In genomic region chr3:176431986-176432385, GRCh38 we compare ENCODE assay signal across 15 cellular contexts.
"Had no signal": no experiment of that assay in that cellular context is flagged by ENCODE, and none has a peak within 500 bp of the region (broad histone marks: within the 10 kb centered on the region; RNA-seq: fewer than 3 reads in every experiment).

No MANE protein-coding gene starts in this region.

- H3K4me3 ChIP-seq: colonic mucosa, heart right ventricle, tibial nerve had no signal

- H3K4me1 ChIP-seq: colonic mucosa, heart right ventricle had no signal

- H3K36me3 ChIP-seq: colonic mucosa, heart right ventricle, tibial nerve had no signal

- H3K9me3 ChIP-seq: colonic mucosa, heart right ventricle, tibial nerve had no signal

- H3K27me3 ChIP-seq: colonic mucosa, heart right ventricle, tibial nerve had no signal

- H3K27ac ChIP-seq: colonic mucosa, heart right ventricle, tibial nerve had no signal

- DNase-seq: activated CD4-positive, alpha-beta memory T cell treated with anti-CD3 and anti-CD28 coated beads for 36 hours; activated CD4-positive, alpha-beta T cell treated with anti-CD3 and anti-CD28 coated beads for 36 hours; activated naive CD4-positive, alpha-beta T cell; activated naive CD8-positive, alpha-beta T cell treated with anti-CD3 and anti-CD28 coated beads for 36 hours; activated T-cell treated with anti-CD3 and anti-CD28 coated beads for 4 hours; amniotic stem cell; colonic mucosa; heart right ventricle; kidney glomerular epithelial cell; left ventricle myocardium superior; occipital lobe; posterior cingulate gyrus; stimulated activated CD4-positive, alpha-beta T cell treated with anti-CD3 and anti-CD28 coated beads, Interleukin-2, amount 100 ng/mL, for 24 hours; stimulated activated naive CD8-positive, alpha-beta T cell treated with anti-CD3 and anti-CD28 coated beads, Interleukin-15, Interleukin-2, amounts not matched to agents 100 U/mL and 50 U/mL, for 24 hours had no signal
